14 cellular contexts compared by ENCODE assay signal in genomic region chr2:59342166-59342565, GRCh38.
DNase-seq lines count a peak whose midpoint lies in the region; ATAC-seq and TF ChIP-seq lines count a peak whose summit lies in the region.
"Had no signal": no experiment of that assay in that cellular context is flagged by ENCODE, and none has a peak within 500 bp of the region (broad histone marks: within the 10 kb centered on the region; RNA-seq: fewer than 3 reads in every experiment).

No MANE protein-coding gene starts in this region.

- H3K18ac ChIP-seq in mesendoderm (ENCODE audit: low read length) = no peak overlapping the region

- DNase-seq in HAP-1 (ENCODE audit: low spot score in 2 of 2) (peak; percentile 20 to 78), NT2/D1 (ENCODE audit: low read depth, low spot score) (peak; percentile 44), endodermal cell (no peak), mesendoderm (peak; percentile 21), HK-2 (ENCODE audit: unreplicated experiment) (no peak)
- no peak for DNase-seq in activated T-cell treated with anti-CD3 and anti-CD28 coated beads, Interleukin-2, amount 50 U/mL, for 72 hours
- DNase-seq: C1 segment of cervical spinal cord; Calu3; CD4-positive, alpha-beta T cell; DMS 273 treated with DMSO at 0.1 percent for 48 hours had no signal

- H3K79me1 ChIP-seq in mesendoderm (ENCODE audit: low read length) = no peaks in the 10 kb centered on the region

- no peak overlapping the region for H3K4me3 ChIP-seq in HAP-1
- H3K4me3 ChIP-seq in NT2/D1 (ENCODE audit: insufficient read length, low read depth) = no peak overlapping the region
- H3K4me3 ChIP-seq in endodermal cell (ENCODE audit: low read length) = no peak overlapping the region
- H3K4me3 ChIP-seq in mesendoderm (ENCODE audit: low read length) = no peak overlapping the region
- H3K4me3 ChIP-seq: K562 had no signal

- H3K4me1 ChIP-seq in HAP-1 (peaks cover 2% of the 10 kb centered on the region; the same call in 1 of the 2 replicates), NT2/D1 (ENCODE audit: insufficient read depth, insufficient read length) (no peaks in the 10 kb centered on the region), endodermal cell (ENCODE audit: control insufficient read depth, insufficient read depth, low read length) (no peaks in the 10 kb centered on the region), mesendoderm (ENCODE audit: control insufficient read depth, low read depth, low read length) (peaks cover 1% of the 10 kb centered on the region)

- WGBS in endodermal cell (ENCODE audit: insufficient coverage in 1 of 2, insufficient read length in 1 of 2), 2 experiments = 29 to 63% methylated on average over 1 of the region's 1 CpG
- WGBS in mesendoderm (ENCODE audit: extremely low coverage, insufficient coverage, low lambda C conversion rate) = no CpG with 5 or more reads among the region's 1 CpG

- peaks cover 6% of the 10 kb centered on the region for H3K9me3 Mint-ChIP-seq in endodermal cell
- H3K9me3 Mint-ChIP-seq in activated T-cell treated with anti-CD3 and anti-CD28 coated beads, Interleukin-2, amount 50 U/mL, for 72 hours = peaks cover 0 to 2% of the 10 kb centered on the region in 2 donors
- H3K9me3 Mint-ChIP-seq: CD4-positive, alpha-beta T cell had no signal

- H2BK5ac ChIP-seq in mesendoderm (ENCODE audit: low read length) = no peak overlapping the region

- no peak overlapping the region for H4K5ac ChIP-seq in mesendoderm (ENCODE audit: low read length)

- H3K27me3 ChIP-seq in HAP-1 (ENCODE audit: low read depth) = no peaks in the 10 kb centered on the region
- no peaks in the 10 kb centered on the region for H3K27me3 ChIP-seq in NT2/D1 (ENCODE audit: insufficient read depth, insufficient read length)
- H3K27me3 ChIP-seq in endodermal cell (ENCODE audit: control insufficient read depth, insufficient read depth, low read length, poor library complexity, severe bottlenecking) = no peaks in the 10 kb centered on the region
- no peaks in the 10 kb centered on the region for H3K27me3 ChIP-seq in mesendoderm (ENCODE audit: insufficient read depth, low read length, poor library complexity)

- no peak overlapping the region for H4K8ac ChIP-seq in mesendoderm (ENCODE audit: low read depth, low read length)

- H3K4me3 Mint-ChIP-seq in endodermal cell = no peak overlapping the region
- H3K4me3 Mint-ChIP-seq in activated T-cell treated with anti-CD3 and anti-CD28 coated beads, Interleukin-2, amount 50 U/mL, for 72 hours = no peak overlapping the region
- H3K4me3 Mint-ChIP-seq: B cell; CD4-positive, alpha-beta T cell had no signal

- H3K27ac Mint-ChIP-seq in endodermal cell = peak overlapping the region; percentile 3
- no peak overlapping the region for H3K27ac Mint-ChIP-seq in activated T-cell treated with anti-CD3 and anti-CD28 coated beads, Interleukin-2, amount 50 U/mL, for 72 hours
- H3K27ac Mint-ChIP-seq: B cell; CD4-positive, alpha-beta T cell had no signal

- H3K4ac ChIP-seq in mesendoderm (ENCODE audit: low read depth, low read length) = no peak overlapping the region

- ATAC-seq in GM18873 (IDR thresholded peaks at IDR 0.05; ENCODE audit: low FRiP score, unreplicated experiment) (no peak), HG03354 (IDR thresholded peaks at IDR 0.05; ENCODE audit: poor library complexity, severe bottlenecking, unreplicated experiment) (no peak)
- ATAC-seq in activated T-cell treated with anti-CD3 and anti-CD28 coated beads, Interleukin-2, amount 50 U/mL, for 72 hours (replicated peaks in 1 of 2) = no peak
- ATAC-seq: K562 had no signal

- H3K79me2 ChIP-seq in mesendoderm (ENCODE audit: control insufficient read depth, insufficient read depth, low read length) = no peaks in the 10 kb centered on the region

- no peak overlapping the region for H2BK15ac ChIP-seq in mesendoderm (replicated peaks; ENCODE audit: low read depth)

- H3K27ac ChIP-seq in endodermal cell (ENCODE audit: low read depth, low read length) (no peak overlapping the region), mesendoderm (ENCODE audit: low read depth, low read length) (no peak overlapping the region)

- peaks cover 3% of the 10 kb centered on the region for H3K27me3 Mint-ChIP-seq in endodermal cell (ENCODE audit: insufficient read depth)
- no peaks in the 10 kb centered on the region for H3K27me3 Mint-ChIP-seq in activated T-cell treated with anti-CD3 and anti-CD28 coated beads, Interleukin-2, amount 50 U/mL, for 72 hours (ENCODE audit: low read depth)
- H3K27me3 Mint-ChIP-seq: CD4-positive, alpha-beta T cell had no signal

- no peak overlapping the region for H3K9ac ChIP-seq in NT2/D1 (ENCODE audit: insufficient read length, low read depth)
- no peak overlapping the region for H3K9ac ChIP-seq in endodermal cell (ENCODE audit: extremely low read depth, low read length, poor library complexity, severe bottlenecking)
- H3K9ac ChIP-seq in mesendoderm (ENCODE audit: low read length) = no peak overlapping the region

- H3K9me3 ChIP-seq in HAP-1 (no peaks in the 10 kb centered on the region), NT2/D1 (ENCODE audit: insufficient read depth, low read length) (no peaks in the 10 kb centered on the region), endodermal cell (ENCODE audit: control insufficient read depth, low read length) (peaks cover 4% of the 10 kb centered on the region)

- no peak overlapping the region for H3K4me2 ChIP-seq in mesendoderm (ENCODE audit: low read length)

- no peak overlapping the region for H3K23ac ChIP-seq in mesendoderm (ENCODE audit: low read length)

- H3K36me3 Mint-ChIP-seq in endodermal cell (ENCODE audit: low read depth) = no peaks in the 10 kb centered on the region
- H3K36me3 Mint-ChIP-seq in activated T-cell treated with anti-CD3 and anti-CD28 coated beads, Interleukin-2, amount 50 U/mL, for 72 hours (ENCODE audit: insufficient read depth in 2 of 2) = no peaks in the 10 kb centered on the region

- no peak for TF ChIP-seq CTCF in endodermal cell (conservative IDR thresholded peaks at IDR 0.05)

- H3K56ac ChIP-seq in mesendoderm (ENCODE audit: low read length) = no peak overlapping the region

- H3K36me3 ChIP-seq in HAP-1 (replicated peaks) (no peaks in the 10 kb centered on the region), NT2/D1 (ENCODE audit: insufficient read depth, insufficient read length, low read length) (no peaks in the 10 kb centered on the region), endodermal cell (ENCODE audit: control insufficient read depth, insufficient read depth, low read length) (no peaks in the 10 kb centered on the region), mesendoderm (ENCODE audit: control insufficient read depth, insufficient read depth, low read length) (no peaks in the 10 kb centered on the region)

- no peak overlapping the region for H2AK5ac ChIP-seq in mesendoderm (ENCODE audit: low read length)

- no peak overlapping the region for H2BK120ac ChIP-seq in mesendoderm (ENCODE audit: low read depth, low read length)

- in situ Hi-C loops in HAP-1 (cut with MboI; ENCODE audit: low sequenced_read_pairs) = no loop called here

- peaks cover 15% of the 10 kb centered on the region for H3K4me1 Mint-ChIP-seq in endodermal cell
- no peaks in the 10 kb centered on the region for H3K4me1 Mint-ChIP-seq in activated T-cell treated with anti-CD3 and anti-CD28 coated beads, Interleukin-2, amount 50 U/mL, for 72 hours (ENCODE audit: low read depth)

Comparison
In these comparisons a context has a peak if more than half of its experiments do, and no peak if none do; other contexts are left out.
1. DNase-seq: peak in HAP-1 (2 of 2), NT2/D1 (single experiment) and mesendoderm (single experiment); none in endodermal cell (single experiment), HK-2 (single experiment) and activated T-cell treated with anti-CD3 and anti-CD28 coated beads, Interleukin-2, amount 50 U/mL, for 72 hours (0 of 2).